In genomic region chr3:97658670-97659285, GRCh38 we compare ENCODE assay signal across 8 cellular contexts.
A peak's percentile ranks its signal among the peaks of the same experiment; 100 is the strongest.
DNase-seq lines count a peak whose midpoint lies in the region; ATAC-seq and TF ChIP-seq lines count a peak whose summit lies in the region.

No MANE protein-coding gene starts in this region.

- 39% methylated on average over 3 of the region's 3 CpGs for WGBS in right lobe of liver (ENCODE audit: insufficient coverage, low coverage, low lambda C conversion rate, missing lambda C conversion rate)

- no peak for TF ChIP-seq POLR2A in right lobe of liver (IDR thresholded peaks at IDR 0.05)

- in situ Hi-C loops in astrocyte of the spinal cord (cut with HindIII; ENCODE audit: low sequenced_read_pairs) = no loop called here

- intact Hi-C loops in right lobe of liver (cut with DNase I) = no loop called here

- H3K4me3 ChIP-seq in AG10803 (ENCODE audit: low read length) (no peak overlapping the region), astrocyte of the spinal cord (ENCODE audit: low read depth, low read length) (no peak overlapping the region), right lobe of liver (no peak overlapping the region)

- H3K4me1 ChIP-seq in right lobe of liver = no peaks in the 10 kb centered on the region

- DNase-seq in AG10803 (ENCODE audit: low read depth) (peak; percentile 7), H4 (ENCODE audit: low spot score) (peak; percentile 48), NCI-H2171 (lab: John Stamatoyannopoulos, UW) (peak; percentile 44), astrocyte of the spinal cord (ENCODE audit: low read depth, low spot score) (peak; percentile 19), right lobe of liver (no peak), mucosa of gallbladder (ENCODE audit: low spot score) (no peak), GM19238 (ENCODE audit: insufficient read length, low spot score) (no peak)
- no peak for DNase-seq in activated CD4-positive, alpha-beta T cell treated with anti-CD3 and anti-CD28 coated beads for 48 hours

- H3K27me3 ChIP-seq in right lobe of liver = no peaks in the 10 kb centered on the region

- ATAC-seq in right lobe of liver = peak in 1 of 4 donors; percentile 53

- TF ChIP-seq CTCF in AG10803 (conservative IDR thresholded peaks at IDR 0.05; ENCODE audit: low read length) (peak; percentile 65), astrocyte of the spinal cord (IDR thresholded peaks at IDR 0.05; ENCODE audit: low read depth, low read length) (peak; percentile 70), right lobe of liver (IDR thresholded peaks at IDR 0.05) (peak; percentile 30 to 66 (median 52))

- H3K9me3 ChIP-seq in right lobe of liver = no peaks in the 10 kb centered on the region

- no peak overlapping the region for H3K27ac ChIP-seq in right lobe of liver

- no peaks in the 10 kb centered on the region for H3K36me3 ChIP-seq in right lobe of liver

Comparison
In these comparisons a context has a peak if more than half of its experiments do, and no peak if none do; other contexts are left out.
1. DNase-seq: peak in AG10803 (single experiment), H4 (single experiment), NCI-H2171 (single experiment) and astrocyte of the spinal cord (single experiment); none in right lobe of liver (0 of 3), activated CD4-positive, alpha-beta T cell treated with anti-CD3 and anti-CD28 coated beads for 48 hours (single experiment), mucosa of gallbladder (single experiment) and GM19238 (single experiment).
2. Peak in every context shown above with its lines, with median percentiles within 50 percentile points of each other: CTCF ChIP-seq.